Comparison of ENCODE assay signal across 19 cellular contexts in genomic region chr20:13625241-13625981, GRCh38. TPM values are rescaled to one million over a fixed set of nuclear protein-coding genes. Genes with fewer than 3 reads are reported as not detected.
A peak's percentile ranks its signal among the peaks of the same experiment; 100 is the strongest.
DNase-seq lines count a peak whose midpoint lies in the region; ATAC-seq, FAIRE-seq and TF ChIP-seq lines count a peak whose summit lies in the region.
"Had no signal": no experiment of that assay in that cellular context is flagged by ENCODE, and none has a peak within 500 bp of the region (broad histone marks: within the 10 kb centered on the region; RNA-seq: fewer than 3 reads in every experiment).

No MANE protein-coding gene starts in this region.

- intact Hi-C loops in right cardiac atrium (cut with DNase I) (no loop called here), left ventricle myocardium inferior (cut with micrococcal nuclease) (no loop called here)

- H3K27me3 Mint-ChIP-seq in nephron progenitor cell (ENCODE audit: low read depth, poor library complexity) = no peaks in the 10 kb centered on the region

- H3K4me1 Mint-ChIP-seq in nephron progenitor cell = peaks cover 22% of the 10 kb centered on the region

- H3K9me3 Mint-ChIP-seq in nephron progenitor cell = no peaks in the 10 kb centered on the region
- H3K9me3 Mint-ChIP-seq: CD8-positive, alpha-beta T cell had no signal

- H3K4me1 ChIP-seq in right cardiac atrium (ENCODE audit: control insufficient read depth, insufficient read depth, low read length) (peaks cover 2% of the 10 kb centered on the region), left ventricle myocardium inferior (peaks cover 15% of the 10 kb centered on the region)
- H3K4me1 ChIP-seq: BE2C had no signal

- H3K27ac ChIP-seq in right cardiac atrium (ENCODE audit: low read length) (peak overlapping the region; percentile 62), left ventricle myocardium inferior (replicated peaks) (no peak overlapping the region)
- H3K27ac ChIP-seq: HL-60, SJSA1 had no signal

- TF ChIP-seq CTCF in left ventricle myocardium inferior (IDR thresholded peaks at IDR 0.05; ENCODE audit: borderline replicate concordance) = no peak
- TF ChIP-seq CTCF in bronchial epithelial cell (IDR thresholded peaks at IDR 0.05; ENCODE audit: insufficient read depth, low read length, severe bottlenecking) = no peak
- no peak for TF ChIP-seq CTCF in nephron progenitor cell (IDR thresholded peaks at IDR 0.05)

- H3K36me3 ChIP-seq in left ventricle myocardium inferior (peaks cover 31% of the 10 kb centered on the region), bronchial epithelial cell (ENCODE audit: control insufficient read depth, insufficient read depth, low read length) (peaks cover 3% of the 10 kb centered on the region)

- DNase-seq in right cardiac atrium = no peak
- no peak for DNase-seq in left ventricle myocardium inferior
- DNase-seq in bronchial epithelial cell (ENCODE audit: low read depth) = no peak
- DNase-seq in nephron progenitor cell = no peak
- DNase-seq in putamen (ENCODE audit: low spot score) = no peak
- DNase-seq in activated naive CD4-positive, alpha-beta T cell (lab: John Stamatoyannopoulos, UW) = no peak
- DNase-seq: BE2C; CD8-positive, alpha-beta T cell; DMS79 treated with DMSO at 0.1 percent for 48 hours; GDM1; GOT3; KG1; NCI-H1092; NCI-H1694; NCI-H2171 treated with DMSO at 0.1 percent for 48 hours had no signal

- H3K27ac Mint-ChIP-seq in nephron progenitor cell = peak overlapping the region; percentile 29
- H3K27ac Mint-ChIP-seq: CD8-positive, alpha-beta T cell had no signal

- H3K4me3 ChIP-seq in right cardiac atrium (ENCODE audit: low read length) (no peak overlapping the region), left ventricle myocardium inferior (no peak overlapping the region), bronchial epithelial cell (ENCODE audit: low read depth, low read length) (no peak overlapping the region)
- H3K4me3 ChIP-seq: SJSA1 had no signal

- FAIRE-seq in bronchial epithelial cell (lab: Jason Lieb, UNC) = peak; percentile 52
- FAIRE-seq: D721Med had no signal

- ATAC-seq in right cardiac atrium (peak in 1 of 2 donors; percentile 16), HG03108 (IDR thresholded peaks at IDR 0.05; ENCODE audit: unreplicated experiment) (no peak)
- ATAC-seq: CD8-positive, alpha-beta T cell had no signal

- H3K4me3 Mint-ChIP-seq in nephron progenitor cell = no peak overlapping the region
- H3K4me3 Mint-ChIP-seq: CD8-positive, alpha-beta T cell had no signal

- 44% methylated on average over 6 of the region's 6 CpGs for WGBS in right cardiac atrium

- peaks cover 41% of the 10 kb centered on the region for H3K36me3 Mint-ChIP-seq in nephron progenitor cell (ENCODE audit: low read depth)

- no peaks in the 10 kb centered on the region for H3K27me3 ChIP-seq in right cardiac atrium (ENCODE audit: control insufficient read depth, insufficient read depth)
- H3K27me3 ChIP-seq in left ventricle myocardium inferior (ENCODE audit: low read depth) = no peaks in the 10 kb centered on the region
- no peaks in the 10 kb centered on the region for H3K27me3 ChIP-seq in bronchial epithelial cell (ENCODE audit: control insufficient read depth, insufficient read depth, low read length)
- H3K27me3 ChIP-seq: BE2C, SJSA1 had no signal

- H3K9me3 ChIP-seq in right cardiac atrium (ENCODE audit: control insufficient read depth, low read length) (no peaks in the 10 kb centered on the region), left ventricle myocardium inferior (replicated peaks) (no peaks in the 10 kb centered on the region)
- H3K9me3 ChIP-seq: BE2C, SJSA1 had no signal

RNA-seq across cellular contexts. Expression of gene TASP1, which starts 13.3 kb away (rescaled TPM):
- total RNA-seq in right cardiac atrium = 1 to 10 TPM; 6.9 to 9.7 (median 8.5) TPM
- 2.7 TPM for polyA plus RNA-seq in right cardiac atrium
- total RNA-seq in left ventricle myocardium inferior = 5.5 TPM
- total RNA-seq in bronchial epithelial cell = 16.0 and 18.7 TPM in 2 replicates
